In the genomic region with DNA sequence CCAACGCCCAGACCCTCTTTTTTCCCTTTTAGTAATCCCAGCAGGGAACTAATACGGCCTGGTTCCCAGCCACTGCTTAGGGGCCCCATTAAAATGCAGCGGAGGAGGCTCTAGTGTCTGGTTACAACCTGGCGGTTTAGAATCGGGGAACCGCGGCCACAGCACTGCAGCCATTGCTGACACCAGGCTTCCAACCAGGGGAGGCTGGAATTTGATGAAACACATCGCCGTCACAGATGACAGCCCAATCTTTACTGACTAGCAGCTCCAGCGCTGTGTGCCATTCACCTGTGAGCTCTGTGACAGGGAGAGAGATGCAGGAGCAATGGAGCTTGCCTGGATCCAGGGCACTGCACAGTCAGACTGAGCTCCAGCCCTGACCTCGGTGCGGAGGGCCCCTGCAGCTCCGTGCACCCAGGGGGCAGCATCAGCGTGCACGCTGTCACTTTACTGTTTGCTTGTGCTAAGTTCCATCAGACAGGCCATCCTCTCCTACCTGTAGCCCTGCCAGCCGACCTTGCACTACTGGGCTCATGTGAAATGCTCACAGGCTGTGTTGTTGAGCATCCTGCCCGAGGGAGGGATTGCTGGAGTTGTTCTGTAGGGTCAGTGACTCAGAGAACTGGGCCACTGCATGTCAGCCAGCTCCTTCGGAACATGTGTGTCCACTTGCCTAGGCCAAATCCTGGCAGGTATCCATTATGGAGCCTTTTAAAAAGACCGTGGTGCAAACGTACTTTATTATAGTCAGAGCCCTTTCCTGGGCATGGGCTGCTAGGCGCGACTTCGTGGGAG, we compare ENCODE assay signal across 10 cellular contexts.
A peak's percentile ranks its signal among the peaks of the same experiment; 100 is the strongest.
DNase-seq lines count a peak whose midpoint lies in the region; ATAC-seq and TF ChIP-seq lines count a peak whose summit lies in the region.
"Had no signal": no experiment of that assay in that cellular context is flagged by ENCODE, and none has a peak within 500 bp of the region (broad histone marks: within the 10 kb centered on the region; RNA-seq: fewer than 3 reads in every experiment).

No MANE protein-coding gene starts in this region.

- H3K27ac ChIP-seq in gastroesophageal sphincter = no peak overlapping the region
- H3K27ac ChIP-seq in effector memory CD4-positive, alpha-beta T cell (ENCODE audit: insufficient read depth, low read length, poor library complexity, severe bottlenecking) = no peak overlapping the region

- DNase-seq in H7 = peak; percentile 88
- peak; percentile 50 for DNase-seq in NCI-H526 treated with DMSO at 0.1 percent for 48 hours (lab: John Stamatoyannopoulos, UW)
- peak; percentile 2 for DNase-seq in renal cortical epithelial cell (ENCODE audit: low read depth)
- no peak for DNase-seq in effector memory CD4-positive, alpha-beta T cell
- no peak for DNase-seq in T-helper 1 cell
- DNase-seq in activated T-cell treated with anti-CD3 and anti-CD28 coated beads, Interleukin-2, amount 50 U/mL, for 48 hours = no peak
- DNase-seq in NCI-H345 (lab: John Stamatoyannopoulos, UW) = no peak
- DNase-seq: activated T-cell treated with anti-CD3 and anti-CD28 coated beads, Interleukin-2, amount 50 U/mL, for 1 hour had no signal

- H3K27me3 ChIP-seq in H7 (ENCODE audit: control insufficient read depth, insufficient read depth, low read length) = no peaks in the 10 kb centered on the region
- no peaks in the 10 kb centered on the region for H3K27me3 ChIP-seq in gastroesophageal sphincter
- no peaks in the 10 kb centered on the region for H3K27me3 ChIP-seq in effector memory CD4-positive, alpha-beta T cell (replicated peaks; ENCODE audit: control insufficient read depth, insufficient read depth, low read length, poor library complexity, severe bottlenecking)

- WGBS in gastroesophageal sphincter (ENCODE audit: low coverage in 1 of 2), 2 donors = 13 to 85% methylated on average over 3 to 4 of the region's 23 CpGs

- no peaks in the 10 kb centered on the region for H3K9me3 ChIP-seq in gastroesophageal sphincter
- no peaks in the 10 kb centered on the region for H3K9me3 ChIP-seq in effector memory CD4-positive, alpha-beta T cell (ENCODE audit: control insufficient read depth, low read length)

- H3K36me3 ChIP-seq in H7 (replicated peaks; ENCODE audit: control insufficient read depth, insufficient read depth, low read length) (no peaks in the 10 kb centered on the region), gastroesophageal sphincter (no peaks in the 10 kb centered on the region)
- H3K36me3 ChIP-seq in effector memory CD4-positive, alpha-beta T cell (ENCODE audit: control insufficient read depth, insufficient read depth, low read length) = no peaks in the 10 kb centered on the region

- TF ChIP-seq POLR2A in gastroesophageal sphincter (IDR thresholded peaks at IDR 0.05) = no peak

- peaks cover 0 to 9% (median 0%) of the 10 kb centered on the region in 3 donors for H3K4me1 ChIP-seq in gastroesophageal sphincter
- H3K4me1 ChIP-seq in effector memory CD4-positive, alpha-beta T cell (ENCODE audit: control insufficient read depth, insufficient read depth, low read length, poor library complexity, severe bottlenecking) = no peaks in the 10 kb centered on the region

- ATAC-seq in gastroesophageal sphincter = peak; percentile 53
- ATAC-seq: K562 had no signal

- no peak for TF ChIP-seq CTCF in gastroesophageal sphincter (IDR thresholded peaks at IDR 0.05)

- no peak for TF ChIP-seq EP300 in gastroesophageal sphincter (IDR thresholded peaks at IDR 0.05)

- no peak overlapping the region for H3K4me3 ChIP-seq in H7 (ENCODE audit: insufficient read depth, low read depth, low read length)
- no peak overlapping the region for H3K4me3 ChIP-seq in gastroesophageal sphincter
- no peak overlapping the region for H3K4me3 ChIP-seq in effector memory CD4-positive, alpha-beta T cell (ENCODE audit: insufficient read depth, low read depth, low read length, poor library complexity, severe bottlenecking)
- H3K4me3 ChIP-seq: K562 had no signal

Comparison
In these comparisons a context has a peak if more than half of its experiments do, and no peak if none do; other contexts are left out.
1. DNase-seq: peak in H7 (single experiment), NCI-H526 treated with DMSO at 0.1 percent for 48 hours (single experiment) and renal cortical epithelial cell (single experiment); none in effector memory CD4-positive, alpha-beta T cell (0 of 3), T-helper 1 cell (0 of 5), activated T-cell treated with anti-CD3 and anti-CD28 coated beads, Interleukin-2, amount 50 U/mL, for 48 hours (0 of 2) and NCI-H345 (single experiment).